ENCODE assay signal across 14 cellular contexts in genomic region chr11:111001986-111002616, GRCh38.
A peak's percentile ranks its signal among the peaks of the same experiment; 100 is the strongest.
DNase-seq lines count a peak whose midpoint lies in the region; ATAC-seq, FAIRE-seq and TF ChIP-seq lines count a peak whose summit lies in the region.
"Had no signal": no experiment of that assay in that cellular context is flagged by ENCODE, and none has a peak within 500 bp of the region (broad histone marks: within the 10 kb centered on the region; RNA-seq: fewer than 3 reads in every experiment).

No MANE protein-coding gene starts in this region.

- H3K27ac ChIP-seq in breast epithelium: peak overlapping the region; percentile 26 to 75
- H3K27ac ChIP-seq in neural progenitor cell: no peak overlapping the region
- H3K27ac ChIP-seq: A549, prostate gland had no signal

- no peaks in the 10 kb centered on the region for H3F3A ChIP-seq in neural progenitor cell (ENCODE audit: low read depth)

- no peak overlapping the region for H3K4me2 ChIP-seq in neural progenitor cell
- H3K4me2 ChIP-seq: A549 had no signal

- no peaks in the 10 kb centered on the region for H3K36me3 ChIP-seq in breast epithelium
- H3K36me3 ChIP-seq in neural progenitor cell: no peaks in the 10 kb centered on the region
- H3K36me3 ChIP-seq: prostate gland had no signal

- no peaks in the 10 kb centered on the region for H3K9me3 ChIP-seq in breast epithelium
- H3K9me3 ChIP-seq in neural progenitor cell (ENCODE audit: low read depth): no peaks in the 10 kb centered on the region
- H3K9me3 ChIP-seq: A549, prostate gland had no signal

- no peaks in the 10 kb centered on the region for H3K27me3 Mint-ChIP-seq in activated CD4-positive, alpha-beta T cell treated with anti-CD3 and anti-CD28 coated beads for 36 hours
- no peaks in the 10 kb centered on the region for H3K27me3 Mint-ChIP-seq in activated CD4-positive, alpha-beta T cell treated with anti-CD3 and anti-CD28 coated beads, Interleukin-2, amount 10 ng/mL, durations not matched to agents 7 days and 5 days
- no peaks in the 10 kb centered on the region for H3K27me3 Mint-ChIP-seq in neural progenitor cell (ENCODE audit: insufficient read depth, low read depth)

- H3K4me3 ChIP-seq in breast epithelium (no peak overlapping the region), neural progenitor cell (no peak overlapping the region)
- H3K4me3 ChIP-seq: A549, prostate gland had no signal

- H4K20me1 ChIP-seq in neural progenitor cell (ENCODE audit: low read depth): no peaks in the 10 kb centered on the region

- CTCF ChIA-PET in activated CD4-positive, alpha-beta T cell treated with anti-CD3 and anti-CD28 coated beads for 36 hours (lab: Charles Lee): no interaction called here
- CTCF ChIA-PET in activated CD4-positive, alpha-beta T cell treated with anti-CD3 and anti-CD28 coated beads, Interleukin-2, amount 10 ng/mL, durations not matched to agents 7 days and 5 days (lab: Charles Lee): interaction anchor here (1.8 kb wide), 1 partner anchor 58 kb away, joined by 4 read pairs; no protein-coding TSS in a partner anchor

- H3K4me1 ChIP-seq in breast epithelium: no peaks in the 10 kb centered on the region
- no peaks in the 10 kb centered on the region for H3K4me1 ChIP-seq in neural progenitor cell
- H3K4me1 ChIP-seq: A549, prostate gland had no signal

- H3K27ac Mint-ChIP-seq in activated CD4-positive, alpha-beta T cell treated with anti-CD3 and anti-CD28 coated beads for 36 hours: no peak overlapping the region
- no peak overlapping the region for H3K27ac Mint-ChIP-seq in activated CD4-positive, alpha-beta T cell treated with anti-CD3 and anti-CD28 coated beads, Interleukin-2, amount 10 ng/mL, durations not matched to agents 7 days and 5 days
- H3K27ac Mint-ChIP-seq in neural progenitor cell: no peak overlapping the region
- H3K27ac Mint-ChIP-seq: activated naive CD4-positive, alpha-beta T cell treated with anti-CD3 and anti-CD28 coated beads for 36 hours; effector memory CD8-positive, alpha-beta T cell had no signal

- POLR2A ChIA-PET in activated CD4-positive, alpha-beta T cell treated with anti-CD3 and anti-CD28 coated beads for 36 hours (lab: Charles Lee): no interaction called here
- POLR2A ChIA-PET in activated CD4-positive, alpha-beta T cell treated with anti-CD3 and anti-CD28 coated beads, Interleukin-2, amount 10 ng/mL, durations not matched to agents 7 days and 5 days (lab: Charles Lee): no interaction called here

- no peak for FAIRE-seq in urothelium cell line (lab: Jason Lieb, UNC)
- FAIRE-seq: A549 had no signal

- no peaks in the 10 kb centered on the region for H3K4me1 Mint-ChIP-seq in activated CD4-positive, alpha-beta T cell treated with anti-CD3 and anti-CD28 coated beads for 36 hours
- H3K4me1 Mint-ChIP-seq in activated CD4-positive, alpha-beta T cell treated with anti-CD3 and anti-CD28 coated beads, Interleukin-2, amount 10 ng/mL, durations not matched to agents 7 days and 5 days: no peaks in the 10 kb centered on the region
- H3K4me1 Mint-ChIP-seq in neural progenitor cell: no peaks in the 10 kb centered on the region

- H3K79me2 ChIP-seq in neural progenitor cell (ENCODE audit: low read depth): no peaks in the 10 kb centered on the region

- TF ChIP-seq CTCF in breast epithelium (IDR thresholded peaks at IDR 0.05): no peak
- no peak for TF ChIP-seq CTCF in neural progenitor cell (IDR thresholded peaks at IDR 0.05)

- ATAC-seq in activated CD4-positive, alpha-beta T cell treated with anti-CD3 and anti-CD28 coated beads for 36 hours: peak; percentile 66
- no peak for ATAC-seq in GM18867 (IDR thresholded peaks at IDR 0.05; ENCODE audit: unreplicated experiment)
- ATAC-seq in HG03045 (IDR thresholded peaks at IDR 0.05; ENCODE audit: unreplicated experiment): no peak
- ATAC-seq: A549; effector memory CD8-positive, alpha-beta T cell had no signal

- H3K4me3 Mint-ChIP-seq in activated CD4-positive, alpha-beta T cell treated with anti-CD3 and anti-CD28 coated beads for 36 hours: no peak overlapping the region
- H3K4me3 Mint-ChIP-seq in activated CD4-positive, alpha-beta T cell treated with anti-CD3 and anti-CD28 coated beads, Interleukin-2, amount 10 ng/mL, durations not matched to agents 7 days and 5 days: no peak overlapping the region
- no peak overlapping the region for H3K4me3 Mint-ChIP-seq in neural progenitor cell
- H3K4me3 Mint-ChIP-seq: activated naive CD4-positive, alpha-beta T cell treated with anti-CD3 and anti-CD28 coated beads for 36 hours; effector memory CD8-positive, alpha-beta T cell had no signal

- TF ChIP-seq POLR2A in breast epithelium (IDR thresholded peaks at IDR 0.05): no peak

- H3K36me3 Mint-ChIP-seq in activated CD4-positive, alpha-beta T cell treated with anti-CD3 and anti-CD28 coated beads for 36 hours (ENCODE audit: low read depth): no peaks in the 10 kb centered on the region
- no peaks in the 10 kb centered on the region for H3K36me3 Mint-ChIP-seq in activated CD4-positive, alpha-beta T cell treated with anti-CD3 and anti-CD28 coated beads, Interleukin-2, amount 10 ng/mL, durations not matched to agents 7 days and 5 days (ENCODE audit: low read depth)
- H3K36me3 Mint-ChIP-seq in neural progenitor cell: no peaks in the 10 kb centered on the region

- H3K27me3 ChIP-seq in breast epithelium (no peaks in the 10 kb centered on the region), neural progenitor cell (no peaks in the 10 kb centered on the region)

- H3K9ac ChIP-seq in neural progenitor cell: no peak overlapping the region

- no peak for DNase-seq in activated CD4-positive, alpha-beta T cell treated with anti-CD3 and anti-CD28 coated beads for 36 hours
- no peak for DNase-seq in activated CD4-positive, alpha-beta T cell treated with anti-CD3 and anti-CD28 coated beads, Interleukin-2, amount 10 ng/mL, durations not matched to agents 7 days and 5 days
- DNase-seq in breast epithelium (ENCODE audit: low spot score in 2 of 2) (no peak), iris pigment epithelial cell (ENCODE audit: low read depth) (peak; percentile 93), urothelium cell line (ENCODE audit: low spot score) (peak; percentile 24), neural progenitor cell (ENCODE audit: low spot score) (no peak)
- DNase-seq: activated CD4-positive, alpha-beta T cell treated with anti-CD3 and anti-CD28 coated beads for 4 hours; activated naive CD4-positive, alpha-beta T cell treated with anti-CD3 and anti-CD28 coated beads for 36 hours; effector memory CD8-positive, alpha-beta T cell; SIG-M5 had no signal

- H3K9me3 Mint-ChIP-seq in activated CD4-positive, alpha-beta T cell treated with anti-CD3 and anti-CD28 coated beads for 36 hours (ENCODE audit: low read depth): no peaks in the 10 kb centered on the region
- H3K9me3 Mint-ChIP-seq in activated CD4-positive, alpha-beta T cell treated with anti-CD3 and anti-CD28 coated beads, Interleukin-2, amount 10 ng/mL, durations not matched to agents 7 days and 5 days: no peaks in the 10 kb centered on the region
- peaks cover 2% of the 10 kb centered on the region for H3K9me3 Mint-ChIP-seq in neural progenitor cell
- H3K9me3 Mint-ChIP-seq: activated naive CD4-positive, alpha-beta T cell treated with anti-CD3 and anti-CD28 coated beads for 36 hours; effector memory CD8-positive, alpha-beta T cell had no signal

- no peak overlapping the region for H2AFZ ChIP-seq in neural progenitor cell (replicated peaks)

- intact Hi-C loops in activated CD4-positive, alpha-beta T cell treated with anti-CD3 and anti-CD28 coated beads for 36 hours (cut with DNase I, micrococcal nuclease): no loop called here
- intact Hi-C loops in breast epithelium (cut with DNase I; ENCODE audit: low total_unique reads): no loop called here

Comparison
In these comparisons a context has a peak if more than half of its experiments do, and no peak if none do; other contexts are left out.
1. DNase-seq: peak in iris pigment epithelial cell (single experiment) and urothelium cell line (single experiment); none in activated CD4-positive, alpha-beta T cell treated with anti-CD3 and anti-CD28 coated beads for 36 hours (single experiment), activated CD4-positive, alpha-beta T cell treated with anti-CD3 and anti-CD28 coated beads, Interleukin-2, amount 10 ng/mL, durations not matched to agents 7 days and 5 days (single experiment), breast epithelium (0 of 2) and neural progenitor cell (single experiment).